In genomic region chr10:597976-598375, GRCh38 we compare ENCODE assay signal across 21 cellular contexts.
DNase-seq lines count a peak whose midpoint lies in the region; ATAC-seq and TF ChIP-seq lines count a peak whose summit lies in the region.
"Had no signal": no experiment of that assay in that cellular context is flagged by ENCODE, and none has a peak within 500 bp of the region (broad histone marks: within the 10 kb centered on the region; RNA-seq: fewer than 3 reads in every experiment).

No MANE protein-coding gene starts in this region.

- intact Hi-C loops in ascending aorta (cut with DNase I): loop anchor here (5.0 kb wide), 1 partner anchor 64 kb away; no protein-coding TSS in a partner anchor
- intact Hi-C loops in spleen (cut with DNase I; ENCODE audit: low total_unique reads): no loop called here

- peaks cover 29% of the 10 kb centered on the region for H3K4me1 Mint-ChIP-seq in mesothelial cell of epicardium

- H3K9ac ChIP-seq in skeletal muscle satellite cell (ENCODE audit: low read depth, low read length): peak overlapping the region; percentile 35

- peak overlapping the region; percentile 9; the same call in 1 of the 2 replicates for H3K4me3 ChIP-seq in AG09309 (ENCODE audit: control insufficient read depth, low read depth, low read length)
- H3K4me3 ChIP-seq in ascending aorta: no peak overlapping the region
- H3K4me3 ChIP-seq in skeletal muscle satellite cell (ENCODE audit: low read length): peak overlapping the region; percentile 23
- H3K4me3 ChIP-seq in spleen: no peak overlapping the region
- H3K4me3 ChIP-seq: adrenal gland, upper lobe of left lung had no signal

- no peaks in the 10 kb centered on the region for H3K36me3 Mint-ChIP-seq in mesothelial cell of epicardium
- H3K36me3 Mint-ChIP-seq in activated naive CD4-positive, alpha-beta T cell treated with anti-CD3 and anti-CD28 coated beads, Interleukin-2, amount 50 U/mL, for 72 hours: no peaks in the 10 kb centered on the region

- no peak for TF ChIP-seq POLR2A in spleen (IDR thresholded peaks at IDR 0.05)

- peak overlapping the region; percentile 25 for H3K4me2 ChIP-seq in skeletal muscle satellite cell (ENCODE audit: low read length)

- DNase-seq in AG09309 (ENCODE audit: low read depth) (no peak), ascending aorta (ENCODE audit: low spot score in 2 of 2) (peak in 1 of 2 donors; percentile 61), mesothelial cell of epicardium (ENCODE audit: low spot score in 2 of 2, unreplicated experiment in 2 of 2) (no peak), spleen (no peak), NCI-H1694 treated with DMSO at 0.1 percent for 48 hours (lab: John Stamatoyannopoulos, UW) (no peak), SW480 (ENCODE audit: low spot score) (no peak)
- no peak for DNase-seq in activated naive CD4-positive, alpha-beta T cell treated with anti-CD3 and anti-CD28 coated beads, Interleukin-2, amount 50 U/mL, for 72 hours (ENCODE audit: low spot score in 2 of 2)
- DNase-seq: activated CD4-positive, alpha-beta T cell treated with anti-CD3 and anti-CD28 coated beads for 48 hours; activated T-cell treated with anti-CD3 and anti-CD28 coated beads, Interleukin-2, amount 50 U/mL, for 4 hours; C1 segment of cervical spinal cord; Calu3; NCI-H1436 treated with DMSO at 0.1 percent for 48 hours; NCI-H524; occipital lobe; right cardiac atrium; stimulated activated CD4-positive, alpha-beta T cell treated with anti-CD3 and anti-CD28 coated beads, Interleukin-15, amount 100 ng/mL, for 24 hours; T-helper 2 cell had no signal

- H3K27me3 Mint-ChIP-seq in mesothelial cell of epicardium (ENCODE audit: low read depth): no peaks in the 10 kb centered on the region

- no peak for ATAC-seq in activated naive CD4-positive, alpha-beta T cell treated with anti-CD3 and anti-CD28 coated beads, Interleukin-2, amount 50 U/mL, for 72 hours
- ATAC-seq: activated T-cell treated with anti-CD3 and anti-CD28 coated beads, Interleukin-2, amount 50 U/mL, for 4 hours; right cardiac atrium had no signal

- H3K36me3 ChIP-seq in ascending aorta: no peaks in the 10 kb centered on the region
- no peaks in the 10 kb centered on the region for H3K36me3 ChIP-seq in skeletal muscle satellite cell (ENCODE audit: insufficient read depth, low read length)
- H3K36me3 ChIP-seq in spleen: no peaks in the 10 kb centered on the region
- H3K36me3 ChIP-seq: adrenal gland, upper lobe of left lung had no signal

- H3K9me3 Mint-ChIP-seq in mesothelial cell of epicardium: no peaks in the 10 kb centered on the region
- no peaks in the 10 kb centered on the region for H3K9me3 Mint-ChIP-seq in activated naive CD4-positive, alpha-beta T cell treated with anti-CD3 and anti-CD28 coated beads, Interleukin-2, amount 50 U/mL, for 72 hours
- H3K9me3 Mint-ChIP-seq: activated T-cell treated with anti-CD3 and anti-CD28 coated beads, Interleukin-2, amount 50 U/mL, for 4 hours; stimulated activated naive CD8-positive, alpha-beta T cell treated with anti-CD3 and anti-CD28 coated beads, Interleukin-15, Interleukin-2, amounts not matched to agents 100 ng/mL and 50 ng/mL, for 24 hours had no signal

- TF ChIP-seq CTCF in AG09309 (IDR thresholded peaks at IDR 0.05; ENCODE audit: control insufficient read depth, insufficient read depth, low read depth, low read length, missing control alignments) (no peak), ascending aorta (IDR thresholded peaks at IDR 0.05) (no peak), mesothelial cell of epicardium (IDR thresholded peaks at IDR 0.05; ENCODE audit: unreplicated experiment) (no peak), spleen (IDR thresholded peaks at IDR 0.05 in 8 of 11, conservative IDR thresholded peaks at IDR 0.05 in 3 of 11) (no peak)

- peak overlapping the region; percentile 91 for H3K27ac Mint-ChIP-seq in mesothelial cell of epicardium
- H3K27ac Mint-ChIP-seq in activated naive CD4-positive, alpha-beta T cell treated with anti-CD3 and anti-CD28 coated beads, Interleukin-2, amount 50 U/mL, for 72 hours: no peak overlapping the region
- H3K27ac Mint-ChIP-seq: stimulated activated naive CD8-positive, alpha-beta T cell treated with anti-CD3 and anti-CD28 coated beads, Interleukin-15, Interleukin-2, amounts not matched to agents 100 ng/mL and 50 ng/mL, for 24 hours had no signal

- H3K27me3 ChIP-seq in ascending aorta (no peaks in the 10 kb centered on the region), skeletal muscle satellite cell (ENCODE audit: control insufficient read depth, insufficient read depth, low read length) (no peaks in the 10 kb centered on the region), spleen (replicated peaks in 1 of 7) (peaks cover 0 to 18% (median 0%) of the 10 kb centered on the region in 7 donors)
- H3K27me3 ChIP-seq: adrenal gland, upper lobe of left lung had no signal

- H3K4me3 Mint-ChIP-seq in mesothelial cell of epicardium: no peak overlapping the region
- H3K4me3 Mint-ChIP-seq: activated T-cell treated with anti-CD3 and anti-CD28 coated beads, Interleukin-2, amount 50 U/mL, for 4 hours; stimulated activated naive CD8-positive, alpha-beta T cell treated with anti-CD3 and anti-CD28 coated beads, Interleukin-15, Interleukin-2, amounts not matched to agents 100 ng/mL and 50 ng/mL, for 24 hours had no signal

- H3K27ac ChIP-seq in ascending aorta (peak overlapping the region; percentile 92 to 95), spleen (no peak overlapping the region)
- H3K27ac ChIP-seq: adrenal gland had no signal

- H3K4me1 ChIP-seq in ascending aorta (peaks cover 6 to 57% of the 10 kb centered on the region in 2 donors), skeletal muscle satellite cell (ENCODE audit: control insufficient read depth, insufficient read depth, low read length) (peaks cover 41% of the 10 kb centered on the region), spleen (peaks cover 0 to 14% (median 4%) of the 10 kb centered on the region in 6 donors)

- H3K9me3 ChIP-seq in ascending aorta (no peaks in the 10 kb centered on the region), skeletal muscle satellite cell (replicated peaks; ENCODE audit: low read length) (no peaks in the 10 kb centered on the region), spleen (no peaks in the 10 kb centered on the region)
- H3K9me3 ChIP-seq: adrenal gland, upper lobe of left lung had no signal

- 88 to 98% (median 91%) methylated on average over 14 to 17 of the region's 17 CpGs for WGBS in spleen, 5 donors

Comparison
In these comparisons a context has a peak if more than half of its experiments do, and no peak if none do; other contexts are left out.
1. H3K4me3 ChIP-seq: peak in AG09309 (single experiment) and skeletal muscle satellite cell (single experiment); none in ascending aorta (0 of 2) and spleen (0 of 8).
2. H3K27ac ChIP-seq: peak in ascending aorta (2 of 2); none in spleen (0 of 8).